9 cellular contexts compared by ENCODE assay signal in genomic region chr5:150358261-150359095, GRCh38. TPM values are rescaled to one million over a fixed set of nuclear protein-coding genes. Genes with fewer than 3 reads are reported as not detected.
A peak's percentile ranks its signal among the peaks of the same experiment; 100 is the strongest.
DNase-seq lines count a peak whose midpoint lies in the region; ATAC-seq and TF ChIP-seq lines count a peak whose summit lies in the region.
"Had no signal": no experiment of that assay in that cellular context is flagged by ENCODE, and none has a peak within 500 bp of the region (broad histone marks: within the 10 kb centered on the region; RNA-seq: fewer than 3 reads in every experiment).

No MANE protein-coding gene starts in this region.

- H3K79me2 ChIP-seq in MM.1S (ENCODE audit: low read length) = peaks cover 60% of the 10 kb centered on the region

- peak overlapping the region; percentile 68 for H2AFZ ChIP-seq in MM.1S (ENCODE audit: low read length)

- no peaks in the 10 kb centered on the region for H3K9me2 ChIP-seq in MM.1S (replicated peaks; ENCODE audit: insufficient read depth, low read length)

- no peak for TF ChIP-seq CTCF in Caco-2 (IDR thresholded peaks at IDR 0.05; ENCODE audit: insufficient read depth in 1 of 2, low read depth in 1 of 2, low read length in 1 of 2, severe bottlenecking in 1 of 2, unreplicated experiment in 1 of 2)
- TF ChIP-seq CTCF in MM.1S (IDR thresholded peaks at IDR 0.05; ENCODE audit: low read length) = no peak
- TF ChIP-seq CTCF in coronary artery (IDR thresholded peaks at IDR 0.05) = no peak

- H3K36me3 Mint-ChIP-seq in Caco-2 (ENCODE audit: insufficient read depth, unreplicated experiment) = peaks cover 35% of the 10 kb centered on the region
- H3K36me3 Mint-ChIP-seq in natural killer cell treated with Interleukin-12 subunit alpha and Interleukin-12 subunit beta and Interleukin-15 and Interleukin-18, amount 100 ng/mL, for 72 hours = peaks cover 23% of the 10 kb centered on the region

- peaks cover 21% of the 10 kb centered on the region for H3K4me1 Mint-ChIP-seq in Caco-2 (ENCODE audit: low read depth, unreplicated experiment)
- H3K4me1 Mint-ChIP-seq in natural killer cell treated with Interleukin-12 subunit alpha and Interleukin-12 subunit beta and Interleukin-15 and Interleukin-18, amount 100 ng/mL, for 72 hours (ENCODE audit: low read depth in 2 of 2) = peaks cover 37 to 44% of the 10 kb centered on the region in 2 donors

- H4K20me1 ChIP-seq in MM.1S (ENCODE audit: insufficient read depth, low read length) = no peaks in the 10 kb centered on the region

- peak; percentile 29 to 53 for DNase-seq in Caco-2
- no peak for DNase-seq in MM.1S
- no peak for DNase-seq in coronary artery (ENCODE audit: low spot score)
- no peak for DNase-seq in natural killer cell treated with Interleukin-12 subunit alpha and Interleukin-12 subunit beta and Interleukin-15 and Interleukin-18, amount 100 ng/mL, for 72 hours (ENCODE audit: low spot score)
- DNase-seq in foreskin melanocyte = no peak
- DNase-seq in SIG-M5 (lab: John Stamatoyannopoulos, UW) = no peak

- peak overlapping the region; percentile 77 for H3K4me2 ChIP-seq in MM.1S (ENCODE audit: low read depth, low read length)

- CTCF ChIA-PET in Caco-2 (lab: Charles Lee) = no interaction called here

- peak overlapping the region; percentile 80 for H3K27ac Mint-ChIP-seq in Caco-2 (ENCODE audit: unreplicated experiment)
- peak overlapping the region; percentile 80 to 85 for H3K27ac Mint-ChIP-seq in natural killer cell treated with Interleukin-12 subunit alpha and Interleukin-12 subunit beta and Interleukin-15 and Interleukin-18, amount 100 ng/mL, for 72 hours

- H3K9me3 ChIP-seq in Caco-2 (no peaks in the 10 kb centered on the region), MM.1S (replicated peaks; ENCODE audit: insufficient read depth, low read length) (no peaks in the 10 kb centered on the region)

- BruUV-seq in Caco-2 (replicated peaks; lab: Mats Ljungman, UMichigan) = no TSS peak

- peak overlapping the region; percentile 85 for H3K9ac ChIP-seq in MM.1S (ENCODE audit: low read length)

- peaks cover 23% of the 10 kb centered on the region for H3K4me1 ChIP-seq in Caco-2
- 0 out of 2 replicates have a peak, but pooled peaks cover 4% of the 10 kb centered on the region for H3K4me1 ChIP-seq in MM.1S (ENCODE audit: low read length)

- H3K9me3 Mint-ChIP-seq in Caco-2 (ENCODE audit: unreplicated experiment) = no peaks in the 10 kb centered on the region
- H3K9me3 Mint-ChIP-seq in natural killer cell treated with Interleukin-12 subunit alpha and Interleukin-12 subunit beta and Interleukin-15 and Interleukin-18, amount 100 ng/mL, for 72 hours = no peaks in the 10 kb centered on the region

- intact Hi-C loops in Caco-2 (cut with micrococcal nuclease; ENCODE audit: unreplicated experiment) = no loop called here

- no peaks in the 10 kb centered on the region for H3K27me3 ChIP-seq in Caco-2 (replicated peaks; ENCODE audit: control insufficient read depth, insufficient read depth, low read length)
- no peaks in the 10 kb centered on the region for H3K27me3 ChIP-seq in MM.1S (replicated peaks; ENCODE audit: insufficient read depth, low read length)

- no peaks in the 10 kb centered on the region for H3F3A ChIP-seq in MM.1S (ENCODE audit: insufficient read depth, low read length)

- ATAC-seq in natural killer cell treated with Interleukin-12 subunit alpha and Interleukin-12 subunit beta and Interleukin-15 and Interleukin-18, amount 100 ng/mL, for 72 hours = no peak
- no peak for ATAC-seq in GM19467 (IDR thresholded peaks at IDR 0.05; ENCODE audit: unreplicated experiment)
- ATAC-seq in HG03439 (IDR thresholded peaks at IDR 0.05; ENCODE audit: unreplicated experiment) = no peak

- H3K27ac ChIP-seq in MM.1S (ENCODE audit: low read length) (peak overlapping the region; percentile 34; the same call in 1 of the 2 replicates), coronary artery (no peak overlapping the region)

- H3K4me3 Mint-ChIP-seq in Caco-2 (ENCODE audit: unreplicated experiment) = peak overlapping the region; percentile 79
- H3K4me3 Mint-ChIP-seq in natural killer cell treated with Interleukin-12 subunit alpha and Interleukin-12 subunit beta and Interleukin-15 and Interleukin-18, amount 100 ng/mL, for 72 hours = peak overlapping the region; percentile 80

- no peaks in the 10 kb centered on the region for H3K27me3 Mint-ChIP-seq in Caco-2 (ENCODE audit: insufficient read depth, unreplicated experiment)
- H3K27me3 Mint-ChIP-seq in natural killer cell treated with Interleukin-12 subunit alpha and Interleukin-12 subunit beta and Interleukin-15 and Interleukin-18, amount 100 ng/mL, for 72 hours = no peaks in the 10 kb centered on the region

- H3K36me3 ChIP-seq in Caco-2 (ENCODE audit: control insufficient read depth, insufficient read depth, low read length) (peaks cover 5% of the 10 kb centered on the region), MM.1S (replicated peaks; ENCODE audit: insufficient read depth, low read length) (peaks cover 8% of the 10 kb centered on the region)

- POLR2A ChIA-PET in Caco-2 (lab: Charles Lee) = no interaction called here

- H3K4me3 ChIP-seq in Caco-2 (ENCODE audit: low read depth, low read length) (peak overlapping the region; percentile 98), MM.1S (ENCODE audit: low read length) (peak overlapping the region; percentile 88), coronary artery (peak overlapping the region; percentile 100)

RNA-seq across cellular contexts. Expression of gene TCOF1, which starts 1.0 kb away (rescaled TPM):
- total RNA-seq in Caco-2 (2022) = 112 and 123 TPM in 2 replicates
- 100 to 1,000 TPM in 1 of 2 donors, 10 to 100 TPM in 1; 70.0 to 140 TPM for total RNA-seq in natural killer cell treated with Interleukin-12 subunit alpha and Interleukin-12 subunit beta and Interleukin-15 and Interleukin-18, amount 100 ng/mL, for 72 hours

RNA-seq across cellular contexts. Expression of gene CD74, which starts 54.2 kb away (rescaled TPM):
- 49.6 and 59.3 TPM in 2 replicates for total RNA-seq in Caco-2 (2022)
- total RNA-seq in natural killer cell treated with Interleukin-12 subunit alpha and Interleukin-12 subunit beta and Interleukin-15 and Interleukin-18, amount 100 ng/mL, for 72 hours = 100 to 1,000 TPM; 767 to 771 TPM
- total RNA-seq: NCI-H460 had no signal

RNA-seq across cellular contexts. Expression of gene ARSI, which starts 55.8 kb away (rescaled TPM):
- 0.52 and 0.65 TPM in 2 replicates for total RNA-seq in Caco-2 (2022)
- not detected for total RNA-seq in natural killer cell treated with Interleukin-12 subunit alpha and Interleukin-12 subunit beta and Interleukin-15 and Interleukin-18, amount 100 ng/mL, for 72 hours

Comparison
In these comparisons a context has a peak if more than half of its experiments do, and no peak if none do; other contexts are left out.
1. DNase-seq: peak in Caco-2 (2 of 2); none in MM.1S (single experiment), coronary artery (single experiment), natural killer cell treated with Interleukin-12 subunit alpha and Interleukin-12 subunit beta and Interleukin-15 and Interleukin-18, amount 100 ng/mL, for 72 hours (single experiment), foreskin melanocyte (single experiment) and SIG-M5 (single experiment).
2. RNA of gene CD74, which starts 54.2 kb away (total RNA-seq): 767 to 771 TPM in natural killer cell treated with Interleukin-12 subunit alpha and Interleukin-12 subunit beta and Interleukin-15 and Interleukin-18, amount 100 ng/mL, for 72 hours; 49.6 to 59.3 TPM in Caco-2; every median in the first group is over 10 times any median in the second.
3. Peak in every context shown above with its lines, with median percentiles within 50 percentile points of each other: H3K4me3 ChIP-seq.